ENCODE assay signal across 18 cellular contexts in genomic region chr3:55521086-55522060, GRCh38. TPM values are rescaled to one million over a fixed set of nuclear protein-coding genes. Genes with fewer than 3 reads are reported as not detected.
A peak's percentile ranks its signal among the peaks of the same experiment; 100 is the strongest.
DNase-seq lines count a peak whose midpoint lies in the region; ATAC-seq, FAIRE-seq and TF ChIP-seq lines count a peak whose summit lies in the region.
"Had no signal": no experiment of that assay in that cellular context is flagged by ENCODE, and none has a peak within 500 bp of the region (broad histone marks: within the 10 kb centered on the region; RNA-seq: fewer than 3 reads in every experiment).

No MANE protein-coding gene starts in this region.

- peaks cover 4% of the 10 kb centered on the region for H3K27me3 Mint-ChIP-seq in activated T-helper 17 cell treated with anti-CD3 and anti-CD28 coated beads, Interleukin-2, amount 50 U/mL, for 72 hours
- H3K27me3 Mint-ChIP-seq: activated CD4-positive, alpha-beta memory T cell treated with anti-CD3 and anti-CD28 coated beads, Interleukin-2, amount 10 ng/mL, durations not matched to agents 7 days and 5 days; activated naive CD4-positive, alpha-beta T cell treated with anti-CD3 and anti-CD28 coated beads, Interleukin-2, amount 50 U/mL, for 24 hours had no signal

- H3K27me3 ChIP-seq in fibroblast of lung (ENCODE audit: control insufficient read depth, insufficient read depth, low read length) (no peaks in the 10 kb centered on the region), psoas muscle (ENCODE audit: insufficient read depth in 3 of 3, low read length in 2 of 3) (no peaks in the 10 kb centered on the region)

- H3K9me3 Mint-ChIP-seq in activated T-helper 17 cell treated with anti-CD3 and anti-CD28 coated beads, Interleukin-2, amount 50 U/mL, for 72 hours, result peaks cover 4% of the 10 kb centered on the region
- H3K9me3 Mint-ChIP-seq: activated CD4-positive, alpha-beta memory T cell treated with anti-CD3 and anti-CD28 coated beads, Interleukin-2, amount 10 ng/mL, durations not matched to agents 7 days and 5 days; activated naive CD4-positive, alpha-beta T cell treated with anti-CD3 and anti-CD28 coated beads, Interleukin-2, amount 50 U/mL, for 24 hours had no signal

- H3K4me2 ChIP-seq in fibroblast of lung (ENCODE audit: extremely low read depth, insufficient read depth, low read length), result no peak overlapping the region

- H3K4me1 Mint-ChIP-seq in activated T-helper 17 cell treated with anti-CD3 and anti-CD28 coated beads, Interleukin-2, amount 50 U/mL, for 72 hours, result no peaks in the 10 kb centered on the region
- H3K4me1 Mint-ChIP-seq: activated CD4-positive, alpha-beta memory T cell treated with anti-CD3 and anti-CD28 coated beads, Interleukin-2, amount 10 ng/mL, durations not matched to agents 7 days and 5 days; activated naive CD4-positive, alpha-beta T cell treated with anti-CD3 and anti-CD28 coated beads, Interleukin-2, amount 50 U/mL, for 24 hours had no signal

- TF ChIP-seq POLR2A in NB4 (IDR thresholded peaks at IDR 0.05; ENCODE audit: extremely low read depth, insufficient read length), result no peak

- FAIRE-seq in kidney (lab: Jason Lieb, UNC), result no peak

- H3K9me3 ChIP-seq in fibroblast of lung (ENCODE audit: control insufficient read depth, insufficient read depth, low read depth, low read length) (no peaks in the 10 kb centered on the region), psoas muscle (no peaks in the 10 kb centered on the region), kidney (ENCODE audit: control insufficient read depth in 1 of 2, low read length in 2 of 2) (no peaks in the 10 kb centered on the region)

- no peak overlapping the region for H3K9ac ChIP-seq in fibroblast of lung (ENCODE audit: insufficient read depth, low read length)
- H3K9ac ChIP-seq in kidney (ENCODE audit: low read length in 2 of 2), result no peak overlapping the region
- H3K9ac ChIP-seq: parathyroid adenoma had no signal

- H3K36me3 ChIP-seq in fibroblast of lung (ENCODE audit: control insufficient read depth, insufficient read depth, low read length) (no peaks in the 10 kb centered on the region), psoas muscle (ENCODE audit: insufficient read depth in 1 of 2, low read depth in 1 of 2) (no peaks in the 10 kb centered on the region), kidney (ENCODE audit: control insufficient read depth in 1 of 2, insufficient read depth in 2 of 2, low read length in 2 of 2) (no peaks in the 10 kb centered on the region)

- H3K36me3 Mint-ChIP-seq in activated T-helper 17 cell treated with anti-CD3 and anti-CD28 coated beads, Interleukin-2, amount 50 U/mL, for 72 hours (ENCODE audit: low read depth), result no peaks in the 10 kb centered on the region
- H3K36me3 Mint-ChIP-seq: activated naive CD4-positive, alpha-beta T cell treated with anti-CD3 and anti-CD28 coated beads, Interleukin-2, amount 50 U/mL, for 24 hours had no signal

- H3K27ac ChIP-seq in fibroblast of lung (ENCODE audit: insufficient read depth, low read length) (no peak overlapping the region), psoas muscle (no peak overlapping the region), kidney (ENCODE audit: low read depth in 2 of 2, low read length in 2 of 2) (no peak overlapping the region)
- H3K27ac ChIP-seq: coronary artery, parathyroid adenoma had no signal

- no peak overlapping the region for H3K27ac Mint-ChIP-seq in activated T-helper 17 cell treated with anti-CD3 and anti-CD28 coated beads, Interleukin-2, amount 50 U/mL, for 72 hours
- H3K27ac Mint-ChIP-seq: activated CD4-positive, alpha-beta memory T cell treated with anti-CD3 and anti-CD28 coated beads, Interleukin-2, amount 10 ng/mL, durations not matched to agents 7 days and 5 days; activated naive CD4-positive, alpha-beta T cell treated with anti-CD3 and anti-CD28 coated beads, Interleukin-2, amount 50 U/mL, for 24 hours had no signal

- H3K4me3 Mint-ChIP-seq in activated T-helper 17 cell treated with anti-CD3 and anti-CD28 coated beads, Interleukin-2, amount 50 U/mL, for 72 hours, result no peak overlapping the region
- H3K4me3 Mint-ChIP-seq: activated CD4-positive, alpha-beta memory T cell treated with anti-CD3 and anti-CD28 coated beads, Interleukin-2, amount 10 ng/mL, durations not matched to agents 7 days and 5 days; activated naive CD4-positive, alpha-beta T cell treated with anti-CD3 and anti-CD28 coated beads, Interleukin-2, amount 50 U/mL, for 24 hours had no signal

- TF ChIP-seq CTCF in NB4 (IDR thresholded peaks at IDR 0.05; ENCODE audit: low read depth, low read length) (no peak), fibroblast of lung (conservative IDR thresholded peaks at IDR 0.05 in 1 of 2, IDR thresholded peaks at IDR 0.05 in 1 of 2; ENCODE audit: low read depth in 1 of 2, low read length in 2 of 2) (no peak), psoas muscle (IDR thresholded peaks at IDR 0.05) (no peak), kidney (IDR thresholded peaks at IDR 0.05; ENCODE audit: borderline replicate concordance, extremely low read depth, insufficient read depth) (no peak)

- H3K4me1 ChIP-seq in fibroblast of lung (ENCODE audit: control insufficient read depth, extremely low read depth, insufficient read depth, low read length), result no peaks in the 10 kb centered on the region
- no peaks in the 10 kb centered on the region for H3K4me1 ChIP-seq in psoas muscle
- H3K4me1 ChIP-seq in kidney (ENCODE audit: control insufficient read depth in 1 of 2, insufficient read depth in 1 of 2, low read depth in 1 of 2, low read length in 2 of 2), result peaks cover 0 to 4% of the 10 kb centered on the region in 2 donors
- H3K4me1 ChIP-seq: parathyroid adenoma had no signal

- no peak overlapping the region for H2AFZ ChIP-seq in fibroblast of lung (ENCODE audit: low read length)
- H2AFZ ChIP-seq: parathyroid adenoma had no signal

- H3K79me2 ChIP-seq in fibroblast of lung (ENCODE audit: control insufficient read depth, insufficient read depth, low read length), result no peaks in the 10 kb centered on the region
- H3K79me2 ChIP-seq: parathyroid adenoma had no signal

- ATAC-seq in psoas muscle (peak in 1 of 4 donors; percentile 15), GM21619 (IDR thresholded peaks at IDR 0.05; ENCODE audit: unreplicated experiment) (no peak)
- ATAC-seq in activated T-helper 17 cell treated with anti-CD3 and anti-CD28 coated beads, Interleukin-2, amount 50 U/mL, for 72 hours (replicated peaks), result no peak

- DNase-seq in EL (peak; percentile 53), NB4 (ENCODE audit: low read depth) (peak; percentile 4), fibroblast of lung (ENCODE audit: low read depth in 2 of 2) (peak; percentile 52 to 75), psoas muscle (peak; percentile 26 to 63), GOT3 (lab: John Stamatoyannopoulos, UW) (no peak), kidney (no peak)
- DNase-seq: activated CD4-positive, alpha-beta memory T cell treated with anti-CD3 and anti-CD28 coated beads, Interleukin-2, amount 10 ng/mL, durations not matched to agents 7 days and 5 days; head of caudate nucleus; KBM-7; OCI-M1; stimulated activated CD4-positive, alpha-beta T cell treated with anti-CD3 and anti-CD28 coated beads, Interleukin-4, amount 100 ng/mL, for 1 hour; stimulated activated naive CD4-positive, alpha-beta T cell treated with Interleukin-2 at 50 U/mL for 16 hours; T-helper 2 cell had no signal

- whole genome bisulfite sequencing in psoas muscle, 3 donors, result 73 to 74% (median 73%) methylated on average over 12 of the region's 12 CpGs

- H4K20me1 ChIP-seq in fibroblast of lung (ENCODE audit: control insufficient read depth, extremely low read depth, insufficient read depth, low read length), result no peaks in the 10 kb centered on the region

- H3K4me3 ChIP-seq in NB4 (ENCODE audit: low read depth, low read length) (no peak overlapping the region), fibroblast of lung (replicated peaks in 1 of 4; ENCODE audit: control extremely low read depth in 1 of 4, insufficient read depth in 1 of 4, low read depth in 3 of 4, low read length in 4 of 4) (no peak overlapping the region), psoas muscle (no peak overlapping the region), kidney (ENCODE audit: low read length in 2 of 2) (no peak overlapping the region)
- H3K4me3 ChIP-seq: coronary artery had no signal

- intact Hi-C loops in psoas muscle (cut with DNase I) (no loop called here), kidney (cut with DNase I) (no loop called here)

RNA-seq across cellular contexts. Expression of gene WNT5A, which starts 34.3 kb away (rescaled TPM):
- total RNA-seq in fibroblast of lung (52.6 and 117 TPM in 2 replicates), psoas muscle (1 to 10 TPM in 3 of 4 donors, under 1 TPM in 1; 0.59 to 6.2 (median 2.0) TPM), kidney (9.9 TPM)
- polyA plus RNA-seq in fibroblast of lung (78.2 and 224 TPM in 2 replicates), psoas muscle (1 to 10 TPM in 1 of 3 donors, under 1 TPM in 2; 0.43 to 2.3 (median 0.44) TPM), kidney (ENCODE audit: insufficient read depth, low read depth, low replicate concordance) (0.67 TPM)
- 53.9 and 150 TPM in 2 replicates for polyA plus RNA-seq in fibroblast of lung (2012)
- 60.8 and 154 TPM in 2 replicates for polyA minus RNA-seq in fibroblast of lung (ENCODE audit: low replicate concordance)
- total RNA-seq in activated T-helper 17 cell treated with anti-CD3 and anti-CD28 coated beads, Interleukin-2, amount 50 U/mL, for 72 hours, result not detected
- total RNA-seq: activated CD4-positive, alpha-beta memory T cell treated with anti-CD3 and anti-CD28 coated beads, Interleukin-2, amount 10 ng/mL, durations not matched to agents 7 days and 5 days had no signal

Comparison
In these comparisons a context has a peak if more than half of its experiments do, and no peak if none do; other contexts are left out.
1. DNase-seq: peak in EL (single experiment), NB4 (single experiment), fibroblast of lung (2 of 2) and psoas muscle (2 of 2); none in GOT3 (single experiment) and kidney (single experiment).